ENCODE assay signal across 2 cellular contexts in the genomic region with DNA sequence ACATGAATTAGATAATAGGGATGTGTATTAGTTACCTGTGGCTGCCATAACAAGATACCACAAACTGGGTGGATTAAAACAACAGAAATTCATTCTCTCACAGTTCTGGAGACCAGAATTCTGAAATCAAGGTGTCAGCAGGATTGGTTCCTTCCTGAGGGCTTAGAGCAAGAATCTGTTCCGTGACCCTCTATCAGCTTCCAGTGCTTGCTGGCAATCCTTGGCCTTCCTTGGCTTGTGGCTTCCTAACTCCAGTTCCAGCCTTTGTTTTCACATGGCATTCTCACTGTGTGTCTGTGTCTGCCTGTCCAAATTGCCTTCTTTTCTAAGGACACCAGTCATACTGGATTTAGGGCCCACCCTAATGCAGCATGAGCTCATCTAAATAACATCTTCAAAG.
A peak's percentile ranks its signal among the peaks of the same experiment; 100 is the strongest.
TF ChIP-seq lines count a peak whose summit lies in the region.

No MANE protein-coding gene starts in this region.

TF ChIP-seq in liver, 16 proteins besides CTCF, POLR2A, EP300 and RAD21 (continued from another document):
- TF ChIP-seq, protein P1, sequence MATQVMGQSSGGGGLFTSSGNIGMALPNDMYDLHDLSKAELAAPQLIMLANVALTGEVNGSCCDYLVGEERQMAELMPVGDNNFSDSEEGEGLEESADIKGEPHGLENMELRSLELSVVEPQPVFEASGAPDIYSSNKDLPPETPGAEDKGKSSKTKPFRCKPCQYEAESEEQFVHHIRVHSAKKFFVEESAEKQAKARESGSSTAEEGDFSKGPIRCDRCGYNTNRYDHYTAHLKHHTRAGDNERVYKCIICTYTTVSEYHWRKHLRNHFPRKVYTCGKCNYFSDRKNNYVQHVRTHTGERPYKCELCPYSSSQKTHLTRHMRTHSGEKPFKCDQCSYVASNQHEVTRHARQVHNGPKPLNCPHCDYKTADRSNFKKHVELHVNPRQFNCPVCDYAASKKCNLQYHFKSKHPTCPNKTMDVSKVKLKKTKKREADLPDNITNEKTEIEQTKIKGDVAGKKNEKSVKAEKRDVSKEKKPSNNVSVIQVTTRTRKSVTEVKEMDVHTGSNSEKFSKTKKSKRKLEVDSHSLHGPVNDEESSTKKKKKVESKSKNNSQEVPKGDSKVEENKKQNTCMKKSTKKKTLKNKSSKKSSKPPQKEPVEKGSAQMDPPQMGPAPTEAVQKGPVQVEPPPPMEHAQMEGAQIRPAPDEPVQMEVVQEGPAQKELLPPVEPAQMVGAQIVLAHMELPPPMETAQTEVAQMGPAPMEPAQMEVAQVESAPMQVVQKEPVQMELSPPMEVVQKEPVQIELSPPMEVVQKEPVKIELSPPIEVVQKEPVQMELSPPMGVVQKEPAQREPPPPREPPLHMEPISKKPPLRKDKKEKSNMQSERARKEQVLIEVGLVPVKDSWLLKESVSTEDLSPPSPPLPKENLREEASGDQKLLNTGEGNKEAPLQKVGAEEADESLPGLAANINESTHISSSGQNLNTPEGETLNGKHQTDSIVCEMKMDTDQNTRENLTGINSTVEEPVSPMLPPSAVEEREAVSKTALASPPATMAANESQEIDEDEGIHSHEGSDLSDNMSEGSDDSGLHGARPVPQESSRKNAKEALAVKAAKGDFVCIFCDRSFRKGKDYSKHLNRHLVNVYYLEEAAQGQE (IDR thresholded peaks at IDR 0.05) = no peak
- TF ChIP-seq, protein P2, sequence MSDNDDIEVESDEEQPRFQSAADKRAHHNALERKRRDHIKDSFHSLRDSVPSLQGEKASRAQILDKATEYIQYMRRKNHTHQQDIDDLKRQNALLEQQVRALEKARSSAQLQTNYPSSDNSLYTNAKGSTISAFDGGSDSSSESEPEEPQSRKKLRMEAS (IDR thresholded peaks at IDR 0.05) = no peak
- TF ChIP-seq RXRA (IDR thresholded peaks at IDR 0.05) (no peak), HNF4A (conservative IDR thresholded peaks at IDR 0.05) (no peak), NR2F2 (IDR thresholded peaks at IDR 0.05) (peak; percentile 15)

TF ChIP-seq in HepG2, 621 proteins besides CTCF, POLR2A, EP300 and RAD21 (continued from another document):
- no peak for TF ChIP-seq CREM (IDR thresholded peaks at IDR 0.05)
- no peak for TF ChIP-seq CREM (CRISPR knock-in tag; IDR thresholded peaks at IDR 0.05)
- no peak for TF ChIP-seq IKZF4 (CRISPR knock-in tag; IDR thresholded peaks at IDR 0.05; ENCODE audit: borderline replicate concordance, low read depth, not compliant biosample characterization)
- TF ChIP-seq, protein P3, sequence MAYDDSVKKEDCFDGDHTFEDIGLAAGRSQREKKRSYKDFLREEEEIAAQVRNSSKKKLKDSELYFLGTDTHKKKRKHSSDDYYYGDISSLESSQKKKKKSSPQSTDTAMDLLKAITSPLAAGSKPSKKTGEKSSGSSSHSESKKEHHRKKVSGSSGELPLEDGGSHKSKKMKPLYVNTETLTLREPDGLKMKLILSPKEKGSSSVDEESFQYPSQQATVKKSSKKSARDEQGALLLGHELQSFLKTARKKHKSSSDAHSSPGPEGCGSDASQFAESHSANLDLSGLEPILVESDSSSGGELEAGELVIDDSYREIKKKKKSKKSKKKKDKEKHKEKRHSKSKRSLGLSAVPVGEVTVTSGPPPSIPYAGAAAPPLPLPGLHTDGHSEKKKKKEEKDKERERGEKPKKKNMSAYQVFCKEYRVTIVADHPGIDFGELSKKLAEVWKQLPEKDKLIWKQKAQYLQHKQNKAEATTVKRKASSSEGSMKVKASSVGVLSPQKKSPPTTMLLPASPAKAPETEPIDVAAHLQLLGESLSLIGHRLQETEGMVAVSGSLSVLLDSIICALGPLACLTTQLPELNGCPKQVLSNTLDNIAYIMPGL (CRISPR knock-in tag; IDR thresholded peaks at IDR 0.05; ENCODE audit: borderline replicate concordance in 1 of 2, low read depth in 1 of 2) = no peak
- TF ChIP-seq ZNF558 (CRISPR knock-in tag; IDR thresholded peaks at IDR 0.05; ENCODE audit: borderline replicate concordance) = no peak
- no peak for TF ChIP-seq NR2F2 (IDR thresholded peaks at IDR 0.05; ENCODE audit: borderline replicate concordance, low read depth)
- TF ChIP-seq RBM22 (optimal IDR thresholded peaks at IDR 0.05; ENCODE audit: low read length) = no peak
- no peak for TF ChIP-seq HCFC1 (IDR thresholded peaks at IDR 0.05; ENCODE audit: low read depth, low read length)
- no peak for TF ChIP-seq KLF13 (CRISPR knock-in tag; IDR thresholded peaks at IDR 0.05)
- no peak for TF ChIP-seq ZNF83 (CRISPR knock-in tag; IDR thresholded peaks at IDR 0.05; ENCODE audit: borderline replicate concordance)
- no peak for TF ChIP-seq FOXO1 (CRISPR knock-in tag; IDR thresholded peaks at IDR 0.05)
- TF ChIP-seq, protein P4, sequence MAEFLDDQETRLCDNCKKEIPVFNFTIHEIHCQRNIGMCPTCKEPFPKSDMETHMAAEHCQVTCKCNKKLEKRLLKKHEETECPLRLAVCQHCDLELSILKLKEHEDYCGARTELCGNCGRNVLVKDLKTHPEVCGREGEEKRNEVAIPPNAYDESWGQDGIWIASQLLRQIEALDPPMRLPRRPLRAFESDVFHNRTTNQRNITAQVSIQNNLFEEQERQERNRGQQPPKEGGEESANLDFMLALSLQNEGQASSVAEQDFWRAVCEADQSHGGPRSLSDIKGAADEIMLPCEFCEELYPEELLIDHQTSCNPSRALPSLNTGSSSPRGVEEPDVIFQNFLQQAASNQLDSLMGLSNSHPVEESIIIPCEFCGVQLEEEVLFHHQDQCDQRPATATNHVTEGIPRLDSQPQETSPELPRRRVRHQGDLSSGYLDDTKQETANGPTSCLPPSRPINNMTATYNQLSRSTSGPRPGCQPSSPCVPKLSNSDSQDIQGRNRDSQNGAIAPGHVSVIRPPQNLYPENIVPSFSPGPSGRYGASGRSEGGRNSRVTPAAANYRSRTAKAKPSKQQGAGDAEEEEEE (CRISPR knock-in tag; IDR thresholded peaks at IDR 0.05; ENCODE audit: borderline replicate concordance) = no peak
